Comparison of ENCODE assay signal across 12 cellular contexts in genomic region chr20:58864346-58864745, GRCh38. TPM values are rescaled to one million over a fixed set of nuclear protein-coding genes. Genes with fewer than 3 reads are reported as not detected.
DNase-seq lines count a peak whose midpoint lies in the region; ATAC-seq, FAIRE-seq and TF ChIP-seq lines count a peak whose summit lies in the region.
"Had no signal": no experiment of that assay in that cellular context is flagged by ENCODE, and none has a peak within 500 bp of the region (broad histone marks: within the 10 kb centered on the region; RNA-seq: fewer than 3 reads in every experiment).

No MANE protein-coding gene starts in this region.

- H3K9me3 Mint-ChIP-seq in brain = peaks cover 0 to 3% (median 0%) of the 10 kb centered on the region in 5 experiments
- H3K9me3 Mint-ChIP-seq: T-helper 2 cell treated with Interferon-gamma antibody and Interleukin-4, amounts not matched to agents 5 μg/mL and 100 μg/mL, for 36 hours had no signal

- no peaks in the 10 kb centered on the region for H3K9me3 ChIP-seq in A549
- H3K9me3 ChIP-seq: thyroid gland had no signal

- TF ChIP-seq RAD21 in A549 (conservative IDR thresholded peaks at IDR 0.05 in 1 of 2, IDR thresholded peaks at IDR 0.05 in 1 of 2) = peak; percentile 59 to 63

- TF ChIP-seq POLR2A in A549 (IDR thresholded peaks at IDR 0.05; ENCODE audit: low read length) = no peak

- H3K27ac Mint-ChIP-seq in brain = no peak overlapping the region
- H3K27ac Mint-ChIP-seq: T-helper 2 cell treated with Interferon-gamma antibody and Interleukin-4, amounts not matched to agents 5 μg/mL and 100 μg/mL, for 36 hours had no signal

- POLR2A ChIA-PET in A549 (lab: Yijun Ruan, JAX) = no interaction called here

- no peak overlapping the region for H3K4me3 ChIP-seq in A549
- H3K4me3 ChIP-seq: thyroid gland had no signal

- 7% methylated on average over 2 of the region's 2 CpGs for WGBS in A549 (ENCODE audit: missing lambda C conversion rate)

- H3K4me2 ChIP-seq in A549 = no peak overlapping the region

- ATAC-seq in A549 (peak; percentile 57 to 77; a peak in 3 of 6 replicates), GM19328 (IDR thresholded peaks at IDR 0.05; ENCODE audit: unreplicated experiment) (no peak)

- CTCF ChIA-PET in A549 (lab: Yijun Ruan, JAX) = interaction anchor here (0.6 to 5.6 kb wide), 22 partner anchors 12 to 639 kb away, joined by 3 to 40 read pairs (median 4); partner anchors contain the start of gene GNAS

- peak; percentile 40 for TF ChIP-seq CTCF in A549 (IDR thresholded peaks at IDR 0.05)
- peak; percentile 27 to 45 for TF ChIP-seq CTCF in brain (conservative IDR thresholded peaks at IDR 0.05)

- FAIRE-seq in A549 (lab: Jason Lieb, UNC) = no peak

- DNase-seq in A549 (ENCODE audit: low read depth in 1 of 2, low spot score in 1 of 2) (no peak), D341Med (ENCODE audit: low spot score) (peak; percentile 35), M059J (ENCODE audit: low read depth) (peak; percentile 25), NCI-H1694 treated with DMSO at 0.1 percent for 48 hours (lab: John Stamatoyannopoulos, UW) (no peak), CD1c-positive myeloid dendritic cell (ENCODE audit: extremely low spot score) (no peak)
- no peak for DNase-seq in effector CD8-positive, alpha-beta T cell (lab: John Stamatoyannopoulos, UW)
- DNase-seq: amniotic stem cell, NCI-H446, thyroid gland had no signal

- H3K4me1 ChIP-seq in A549 = no peaks in the 10 kb centered on the region
- H3K4me1 ChIP-seq: thyroid gland had no signal

- peaks cover 25% of the 10 kb centered on the region for H3K27me3 Mint-ChIP-seq in brain

- no peak overlapping the region for H3K27ac ChIP-seq in A549
- H3K27ac ChIP-seq: thyroid gland had no signal

- no peaks in the 10 kb centered on the region for H3K36me3 Mint-ChIP-seq in brain

- H3K4me1 Mint-ChIP-seq in brain = peaks cover 6% of the 10 kb centered on the region

- no peak overlapping the region for H3K4me3 Mint-ChIP-seq in brain
- H3K4me3 Mint-ChIP-seq: T-helper 2 cell treated with Interferon-gamma antibody and Interleukin-4, amounts not matched to agents 5 μg/mL and 100 μg/mL, for 36 hours had no signal

- no peak for TF ChIP-seq EP300 in A549 (IDR thresholded peaks at IDR 0.05)

TF ChIP-seq in A549, 52 proteins besides CTCF, POLR2A, EP300 and RAD21:
- TF ChIP-seq SMC3 (IDR thresholded peaks at IDR 0.05) = peak; percentile 26; the same call in 1 of the 3 replicates
- 0 out of 2 replicates have a peak, but pooled peaks have one; percentile 34 for TF ChIP-seq MAX (IDR thresholded peaks at IDR 0.05)
- no peak for TF ChIP-seq FOSL2 (IDR thresholded peaks at IDR 0.05)
- no peak for TF ChIP-seq FOSL2 (CRISPR knock-in tag; IDR thresholded peaks at IDR 0.05)
- TF ChIP-seq ZNF302 (CRISPR knock-in tag; IDR thresholded peaks at IDR 0.05) = no peak
- no peak for TF ChIP-seq JUN (IDR thresholded peaks at IDR 0.05)

RNA-seq across cellular contexts. Expression of gene GNAS, which starts 11.8 kb away (rescaled TPM):
- polyA plus RNA-seq in A549 (2011; rRNA removed) (534 and 738 TPM in 2 replicates), A549 (2017; fragmentation: RNase III; extraction: RNeasy Plus Mini Kit Qiagen cat#74134 plus additional on column Dnase treatment) (507 to 621 TPM (median 600 TPM) in 3 replicates), brain (ENCODE audit: insufficient read depth, low read depth, low replicate concordance) (3,328 TPM)
- 1,323 and 1,403 TPM in 2 replicates for polyA plus RNA-seq in A549 (2012; cell fraction: cytosol; rRNA removed)
- 944 and 1,281 TPM in 2 replicates for polyA plus RNA-seq in A549 (2012; cell fraction: nucleus; rRNA removed)
- polyA minus RNA-seq in A549 (2011; rRNA and poly(A)+ RNA removed) = 1,221 and 1,341 TPM in 2 replicates
- total RNA-seq in M059J (2014; rRNA removed; shearing (Covaris generic)) = 1,151 and 1,551 TPM in 2 replicates

RNA-seq across cellular contexts. Expression of gene GNAS-AS1, which starts 13.6 kb away (rescaled TPM):
- not detected in 2 replicates for polyA plus RNA-seq in A549 (2011; rRNA removed)
- polyA plus RNA-seq in A549 (2012; cell fraction: cytosol; rRNA removed) = not detected in 2 replicates
- polyA plus RNA-seq in A549 (2012; cell fraction: nucleus; rRNA removed) = not detected in 2 replicates
- polyA plus RNA-seq in A549 (2017; fragmentation: RNase III; extraction: RNeasy Plus Mini Kit Qiagen cat#74134 plus additional on column Dnase treatment) = not detected in 3 replicates
- not detected in 2 replicates for polyA minus RNA-seq in A549 (2011; rRNA and poly(A)+ RNA removed)
- 1.0 TPM in 1 of 2 replicates, not detected in the other for total RNA-seq in M059J (2014; rRNA removed; shearing (Covaris generic))
- not detected for polyA plus RNA-seq in brain (ENCODE audit: insufficient read depth, low read depth, low replicate concordance)

Comparison
In these comparisons a context has a peak if more than half of its experiments do, and no peak if none do; other contexts are left out.
1. DNase-seq: peak in D341Med (single experiment) and M059J (single experiment); none in A549 (0 of 2), NCI-H1694 treated with DMSO at 0.1 percent for 48 hours (single experiment), CD1c-positive myeloid dendritic cell (single experiment) and effector CD8-positive, alpha-beta T cell (single experiment).